In genomic region chr16:72094266-72094610, GRCh38 we compare ENCODE assay signal across 1 cellular context.
TF ChIP-seq lines count a peak whose summit lies in the region.

No MANE protein-coding gene starts in this region.

TF ChIP-seq in HepG2, 621 proteins besides CTCF, POLR2A, EP300 and RAD21:
- TF ChIP-seq ZNF280D (CRISPR knock-in tag; IDR thresholded peaks at IDR 0.05) = 0 out of 2 replicates have a peak, but pooled peaks have one; percentile 7
- peak; percentile 3; the same call in 1 of the 2 replicates for TF ChIP-seq SRY (CRISPR knock-in tag; IDR thresholded peaks at IDR 0.05)
- TF ChIP-seq, protein P1, sequence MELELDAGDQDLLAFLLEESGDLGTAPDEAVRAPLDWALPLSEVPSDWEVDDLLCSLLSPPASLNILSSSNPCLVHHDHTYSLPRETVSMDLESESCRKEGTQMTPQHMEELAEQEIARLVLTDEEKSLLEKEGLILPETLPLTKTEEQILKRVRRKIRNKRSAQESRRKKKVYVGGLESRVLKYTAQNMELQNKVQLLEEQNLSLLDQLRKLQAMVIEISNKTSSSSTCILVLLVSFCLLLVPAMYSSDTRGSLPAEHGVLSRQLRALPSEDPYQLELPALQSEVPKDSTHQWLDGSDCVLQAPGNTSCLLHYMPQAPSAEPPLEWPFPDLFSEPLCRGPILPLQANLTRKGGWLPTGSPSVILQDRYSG (CRISPR knock-in tag; IDR thresholded peaks at IDR 0.05) = 0 out of 2 replicates have a peak, but pooled peaks have one; percentile 5
- TF ChIP-seq ZNF180 (CRISPR knock-in tag; IDR thresholded peaks at IDR 0.05; ENCODE audit: borderline replicate concordance, low read depth) = 0 out of 2 replicates have a peak, but pooled peaks have one; percentile 1
- TF ChIP-seq LBX2 (CRISPR knock-in tag; IDR thresholded peaks at IDR 0.05; ENCODE audit: borderline replicate concordance) = 0 out of 2 replicates have a peak, but pooled peaks have one; percentile 63
- TF ChIP-seq, protein P2, sequence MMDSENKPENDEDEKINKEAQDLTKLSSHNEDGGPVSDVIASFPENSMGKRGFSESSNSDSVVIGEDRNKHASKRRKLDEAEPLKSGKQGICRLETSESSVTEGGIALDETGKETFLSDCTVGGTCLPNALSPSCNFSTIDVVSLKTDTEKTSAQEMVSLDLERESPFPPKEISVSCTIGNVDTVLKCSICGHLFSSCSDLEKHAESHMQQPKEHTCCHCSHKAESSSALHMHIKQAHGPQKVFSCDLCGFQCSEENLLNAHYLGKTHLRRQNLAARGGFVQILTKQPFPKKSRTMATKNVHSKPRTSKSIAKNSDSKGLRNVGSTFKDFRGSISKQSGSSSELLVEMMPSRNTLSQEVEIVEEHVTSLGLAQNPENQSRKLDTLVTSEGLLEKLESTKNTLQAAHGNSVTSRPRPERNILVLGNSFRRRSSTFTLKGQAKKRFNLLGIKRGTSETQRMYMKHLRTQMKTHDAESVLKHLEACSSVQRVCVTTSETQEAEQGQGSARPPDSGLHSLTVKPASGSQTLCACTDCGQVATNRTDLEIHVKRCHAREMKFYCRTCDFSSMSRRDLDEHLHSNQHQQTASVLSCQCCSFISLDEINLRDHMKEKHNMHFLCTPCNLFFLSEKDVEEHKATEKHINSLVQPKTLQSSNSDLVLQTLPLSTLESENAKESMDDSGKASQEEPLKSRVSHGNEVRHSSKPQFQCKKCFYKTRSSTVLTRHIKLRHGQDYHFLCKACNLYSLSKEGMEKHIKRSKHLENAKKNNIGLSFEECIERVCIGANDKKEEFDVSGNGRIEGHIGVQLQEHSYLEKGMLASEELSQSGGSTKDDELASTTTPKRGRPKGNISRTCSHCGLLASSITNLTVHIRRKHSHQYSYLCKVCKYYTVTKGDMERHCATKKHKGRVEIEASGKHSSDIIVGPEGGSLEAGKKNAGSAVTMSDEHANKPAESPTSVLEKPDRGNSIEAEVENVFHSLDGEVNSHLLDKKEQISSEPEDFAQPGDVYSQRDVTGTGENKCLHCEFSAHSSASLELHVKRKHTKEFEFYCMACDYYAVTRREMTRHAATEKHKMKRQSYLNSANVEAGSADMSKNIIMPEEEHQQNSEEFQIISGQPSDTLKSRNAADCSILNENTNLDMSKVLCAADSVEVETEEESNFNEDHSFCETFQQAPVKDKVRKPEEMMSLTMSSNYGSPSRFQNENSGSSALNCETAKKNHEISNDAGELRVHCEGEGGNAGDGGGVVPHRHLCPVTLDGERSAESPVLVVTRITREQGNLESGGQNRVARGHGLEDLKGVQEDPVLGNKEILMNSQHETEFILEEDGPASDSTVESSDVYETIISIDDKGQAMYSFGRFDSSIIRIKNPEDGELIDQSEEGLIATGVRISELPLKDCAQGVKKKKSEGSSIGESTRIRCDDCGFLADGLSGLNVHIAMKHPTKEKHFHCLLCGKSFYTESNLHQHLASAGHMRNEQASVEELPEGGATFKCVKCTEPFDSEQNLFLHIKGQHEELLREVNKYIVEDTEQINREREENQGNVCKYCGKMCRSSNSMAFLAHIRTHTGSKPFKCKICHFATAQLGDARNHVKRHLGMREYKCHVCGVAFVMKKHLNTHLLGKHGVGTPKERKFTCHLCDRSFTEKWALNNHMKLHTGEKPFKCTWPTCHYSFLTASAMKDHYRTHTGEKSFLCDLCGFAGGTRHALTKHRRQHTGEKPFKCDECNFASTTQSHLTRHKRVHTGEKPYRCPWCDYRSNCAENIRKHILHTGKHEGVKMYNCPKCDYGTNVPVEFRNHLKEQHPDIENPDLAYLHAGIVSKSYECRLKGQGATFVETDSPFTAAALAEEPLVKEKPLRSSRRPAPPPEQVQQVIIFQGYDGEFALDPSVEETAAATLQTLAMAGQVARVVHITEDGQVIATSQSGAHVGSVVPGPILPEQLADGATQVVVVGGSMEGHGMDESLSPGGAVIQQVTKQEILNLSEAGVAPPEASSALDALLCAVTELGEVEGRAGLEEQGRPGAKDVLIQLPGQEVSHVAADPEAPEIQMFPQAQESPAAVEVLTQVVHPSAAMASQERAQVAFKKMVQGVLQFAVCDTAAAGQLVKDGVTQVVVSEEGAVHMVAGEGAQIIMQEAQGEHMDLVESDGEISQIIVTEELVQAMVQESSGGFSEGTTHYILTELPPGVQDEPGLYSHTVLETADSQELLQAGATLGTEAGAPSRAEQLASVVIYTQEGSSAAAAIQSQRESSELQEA (CRISPR knock-in tag; IDR thresholded peaks at IDR 0.05; ENCODE audit: not compliant biosample characterization) = peak; percentile 13
- TF ChIP-seq ZNF547 (CRISPR knock-in tag; IDR thresholded peaks at IDR 0.05) = no peak
- TF ChIP-seq ZNF567 (CRISPR knock-in tag; IDR thresholded peaks at IDR 0.05; ENCODE audit: borderline replicate concordance) = 0 out of 2 replicates have a peak, but pooled peaks have one; percentile 3
- 0 out of 2 replicates have a peak, but pooled peaks have one; percentile 11 for TF ChIP-seq ARHGAP35 (CRISPR knock-in tag; IDR thresholded peaks at IDR 0.05; ENCODE audit: borderline replicate concordance)
- TF ChIP-seq, protein P3, sequence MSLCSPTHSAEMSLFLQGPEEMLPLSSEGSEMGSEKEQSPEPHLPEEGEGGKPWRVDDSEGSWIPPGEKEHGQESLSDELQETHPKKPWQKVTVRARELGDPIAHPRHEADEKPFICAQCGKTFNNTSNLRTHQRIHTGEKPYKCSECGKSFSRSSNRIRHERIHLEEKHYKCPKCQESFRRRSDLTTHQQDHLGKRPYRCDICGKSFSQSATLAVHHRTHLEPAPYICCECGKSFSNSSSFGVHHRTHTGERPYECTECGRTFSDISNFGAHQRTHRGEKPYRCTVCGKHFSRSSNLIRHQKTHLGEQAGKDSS (CRISPR knock-in tag; IDR thresholded peaks at IDR 0.05; ENCODE audit: borderline replicate concordance, low read depth) = 0 out of 2 replicates have a peak, but pooled peaks have one; percentile 7
- 0 out of 2 replicates have a peak, but pooled peaks have one; percentile 10 for TF ChIP-seq ZNF674 (CRISPR knock-in tag; IDR thresholded peaks at IDR 0.05; ENCODE audit: low read depth)
- peak; percentile 14 for TF ChIP-seq HNRNPLL (IDR thresholded peaks at IDR 0.05; ENCODE audit: low read depth, low read length, poor library complexity, severe bottlenecking)
- TF ChIP-seq MTA1 (CRISPR knock-in tag; IDR thresholded peaks at IDR 0.05; ENCODE audit: borderline replicate concordance) = no peak
- TF ChIP-seq ZNF207 (IDR thresholded peaks at IDR 0.05; ENCODE audit: borderline replicate concordance) = no peak
- TF ChIP-seq, protein P4, sequence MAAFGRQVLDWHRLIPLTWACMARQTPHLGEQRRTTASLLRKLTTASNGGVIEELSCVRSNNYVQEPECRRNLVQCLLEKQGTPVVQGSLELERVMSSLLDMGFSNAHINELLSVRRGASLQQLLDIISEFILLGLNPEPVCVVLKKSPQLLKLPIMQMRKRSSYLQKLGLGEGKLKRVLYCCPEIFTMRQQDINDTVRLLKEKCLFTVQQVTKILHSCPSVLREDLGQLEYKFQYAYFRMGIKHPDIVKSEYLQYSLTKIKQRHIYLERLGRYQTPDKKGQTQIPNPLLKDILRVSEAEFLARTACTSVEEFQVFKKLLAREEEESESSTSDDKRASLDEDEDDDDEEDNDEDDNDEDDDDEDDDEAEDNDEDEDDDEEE (CRISPR knock-in tag; IDR thresholded peaks at IDR 0.05) = 0 out of 2 replicates have a peak, but pooled peaks have one; percentile 4
- TF ChIP-seq, protein P5, sequence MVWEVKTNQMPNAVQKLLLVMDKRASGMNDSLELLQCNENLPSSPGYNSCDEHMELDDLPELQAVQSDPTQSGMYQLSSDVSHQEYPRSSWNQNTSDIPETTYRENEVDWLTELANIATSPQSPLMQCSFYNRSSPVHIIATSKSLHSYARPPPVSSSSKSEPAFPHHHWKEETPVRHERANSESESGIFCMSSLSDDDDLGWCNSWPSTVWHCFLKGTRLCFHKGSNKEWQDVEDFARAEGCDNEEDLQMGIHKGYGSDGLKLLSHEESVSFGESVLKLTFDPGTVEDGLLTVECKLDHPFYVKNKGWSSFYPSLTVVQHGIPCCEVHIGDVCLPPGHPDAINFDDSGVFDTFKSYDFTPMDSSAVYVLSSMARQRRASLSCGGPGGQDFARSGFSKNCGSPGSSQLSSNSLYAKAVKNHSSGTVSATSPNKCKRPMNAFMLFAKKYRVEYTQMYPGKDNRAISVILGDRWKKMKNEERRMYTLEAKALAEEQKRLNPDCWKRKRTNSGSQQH (CRISPR knock-in tag; IDR thresholded peaks at IDR 0.05; ENCODE audit: low read depth) = peak; percentile 1; the same call in 1 of the 2 replicates
- TF ChIP-seq KDM5A (IDR thresholded peaks at IDR 0.05; ENCODE audit: borderline replicate concordance, low read length) = peak; percentile 21; the same call in 1 of the 2 replicates
- 0 out of 4 replicates have a peak, but pooled peaks of 1 of the 2 experiments have one; percentile 5 for TF ChIP-seq KLF16 (CRISPR knock-in tag; IDR thresholded peaks at IDR 0.05)
- TF ChIP-seq, protein P6, sequence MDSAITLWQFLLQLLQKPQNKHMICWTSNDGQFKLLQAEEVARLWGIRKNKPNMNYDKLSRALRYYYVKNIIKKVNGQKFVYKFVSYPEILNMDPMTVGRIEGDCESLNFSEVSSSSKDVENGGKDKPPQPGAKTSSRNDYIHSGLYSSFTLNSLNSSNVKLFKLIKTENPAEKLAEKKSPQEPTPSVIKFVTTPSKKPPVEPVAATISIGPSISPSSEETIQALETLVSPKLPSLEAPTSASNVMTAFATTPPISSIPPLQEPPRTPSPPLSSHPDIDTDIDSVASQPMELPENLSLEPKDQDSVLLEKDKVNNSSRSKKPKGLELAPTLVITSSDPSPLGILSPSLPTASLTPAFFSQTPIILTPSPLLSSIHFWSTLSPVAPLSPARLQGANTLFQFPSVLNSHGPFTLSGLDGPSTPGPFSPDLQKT (CRISPR knock-in tag; IDR thresholded peaks at IDR 0.05; ENCODE audit: borderline replicate concordance) = 0 out of 2 replicates have a peak, but pooled peaks have one; percentile 56
- TF ChIP-seq ZNF296 (CRISPR knock-in tag; conservative IDR thresholded peaks at IDR 0.05) = no peak
- 0 out of 2 replicates have a peak, but pooled peaks have one; percentile 32 for TF ChIP-seq ZNF230 (CRISPR knock-in tag; IDR thresholded peaks at IDR 0.05)
- no peak for TF ChIP-seq SNAI1 (CRISPR knock-in tag; IDR thresholded peaks at IDR 0.05; ENCODE audit: borderline replicate concordance)
- TF ChIP-seq ZNF879 (CRISPR knock-in tag; IDR thresholded peaks at IDR 0.05) = no peak
- TF ChIP-seq, protein P7, sequence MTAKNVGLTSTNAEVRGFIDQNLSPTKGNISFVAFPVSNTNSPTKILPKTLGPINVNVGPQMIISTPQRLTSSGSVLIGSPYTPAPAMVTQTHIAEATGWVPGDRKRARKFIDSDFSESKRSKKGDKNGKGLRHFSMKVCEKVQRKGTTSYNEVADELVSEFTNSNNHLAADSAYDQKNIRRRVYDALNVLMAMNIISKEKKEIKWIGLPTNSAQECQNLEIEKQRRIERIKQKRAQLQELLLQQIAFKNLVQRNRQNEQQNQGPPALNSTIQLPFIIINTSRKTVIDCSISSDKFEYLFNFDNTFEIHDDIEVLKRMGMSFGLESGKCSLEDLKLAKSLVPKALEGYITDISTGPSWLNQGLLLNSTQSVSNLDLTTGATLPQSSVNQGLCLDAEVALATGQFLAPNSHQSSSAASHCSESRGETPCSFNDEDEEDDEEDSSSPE (CRISPR knock-in tag; IDR thresholded peaks at IDR 0.05) = no peak
TF ChIP-seq in HepG2: peak in this region for 17.
